1 cellular context compared by ENCODE assay signal in the genomic region with DNA sequence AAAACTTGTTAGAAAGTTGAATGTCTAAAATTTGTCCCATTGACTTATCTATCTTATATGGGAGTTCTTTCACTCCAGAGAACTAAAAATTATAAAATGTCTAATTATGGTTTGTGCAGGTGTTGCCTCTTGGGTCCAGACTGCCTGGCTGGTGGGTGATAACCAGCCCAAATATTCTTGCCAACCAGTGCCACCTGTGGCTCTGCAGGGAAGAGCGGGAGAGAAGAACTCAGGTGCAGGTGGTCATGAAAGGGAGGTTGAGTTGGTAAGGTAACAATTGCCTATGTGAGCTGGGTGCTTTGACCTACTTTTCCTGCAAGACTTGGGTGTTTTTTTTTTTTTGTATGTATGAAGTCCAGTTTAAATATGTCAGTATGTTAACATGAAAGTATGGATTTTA.
TF ChIP-seq lines count a peak whose summit lies in the region.

No MANE protein-coding gene starts in this region.

TF ChIP-seq in K562, 482 proteins besides CTCF, POLR2A, EP300 and RAD21:
- no peak for TF ChIP-seq ZBTB7A (IDR thresholded peaks at IDR 0.05; ENCODE audit: borderline replicate concordance, control insufficient read depth, low read depth, low read length)
- TF ChIP-seq, protein P1, sequence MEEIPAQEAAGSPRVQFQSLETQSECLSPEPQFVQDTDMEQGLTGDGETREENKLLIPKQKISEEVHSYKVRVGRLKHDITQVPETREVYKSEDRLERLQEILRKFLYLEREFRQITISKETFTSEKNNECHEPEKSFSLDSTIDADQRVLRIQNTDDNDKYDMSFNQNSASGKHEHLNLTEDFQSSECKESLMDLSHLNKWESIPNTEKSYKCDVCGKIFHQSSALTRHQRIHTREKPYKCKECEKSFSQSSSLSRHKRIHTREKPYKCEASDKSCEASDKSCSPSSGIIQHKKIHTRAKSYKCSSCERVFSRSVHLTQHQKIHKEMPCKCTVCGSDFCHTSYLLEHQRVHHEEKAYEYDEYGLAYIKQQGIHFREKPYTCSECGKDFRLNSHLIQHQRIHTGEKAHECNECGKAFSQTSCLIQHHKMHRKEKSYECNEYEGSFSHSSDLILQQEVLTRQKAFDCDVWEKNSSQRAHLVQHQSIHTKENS (CRISPR knock-in tag; IDR thresholded peaks at IDR 0.05), result no peak
- TF ChIP-seq CBX3 (IDR thresholded peaks at IDR 0.05; ENCODE audit: borderline replicate concordance in 1 of 2, low read length in 2 of 2), result no peak
- TF ChIP-seq KHSRP (IDR thresholded peaks at IDR 0.05), result no peak
- TF ChIP-seq, protein P2, sequence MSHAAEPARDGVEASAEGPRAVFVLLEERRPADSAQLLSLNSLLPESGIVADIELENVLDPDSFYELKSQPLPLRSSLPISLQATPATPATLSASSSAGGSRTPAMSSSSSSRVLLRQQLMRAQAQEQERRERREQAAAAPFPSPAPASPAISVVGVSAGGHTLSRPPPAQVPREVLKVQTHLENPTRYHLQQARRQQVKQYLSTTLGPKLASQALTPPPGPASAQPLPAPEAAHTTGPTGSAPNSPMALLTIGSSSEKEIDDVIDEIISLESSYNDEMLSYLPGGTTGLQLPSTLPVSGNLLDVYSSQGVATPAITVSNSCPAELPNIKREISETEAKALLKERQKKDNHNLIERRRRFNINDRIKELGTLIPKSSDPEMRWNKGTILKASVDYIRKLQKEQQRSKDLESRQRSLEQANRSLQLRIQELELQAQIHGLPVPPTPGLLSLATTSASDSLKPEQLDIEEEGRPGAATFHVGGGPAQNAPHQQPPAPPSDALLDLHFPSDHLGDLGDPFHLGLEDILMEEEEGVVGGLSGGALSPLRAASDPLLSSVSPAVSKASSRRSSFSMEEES (CRISPR knock-in tag; IDR thresholded peaks at IDR 0.05), result no peak
- no peak for TF ChIP-seq ZNF124 (CRISPR knock-in tag; IDR thresholded peaks at IDR 0.05)
- TF ChIP-seq BCL6 (CRISPR knock-in tag; IDR thresholded peaks at IDR 0.05), result no peak
- TF ChIP-seq LEF1 (IDR thresholded peaks at IDR 0.05), result no peak
- TF ChIP-seq GABPB1 (CRISPR knock-in tag; IDR thresholded peaks at IDR 0.05), result no peak
- no peak for TF ChIP-seq GTF2A2 (tag; IDR thresholded peaks at IDR 0.05)
- no peak for TF ChIP-seq SMAD4 (CRISPR knock-in tag; conservative IDR thresholded peaks at IDR 0.05)
- no peak for TF ChIP-seq ZNF586 (CRISPR knock-in tag; conservative IDR thresholded peaks at IDR 0.05)
- TF ChIP-seq THAP12 (CRISPR knock-in tag; IDR thresholded peaks at IDR 0.05), result no peak
- no peak for TF ChIP-seq CTBP1 (IDR thresholded peaks at IDR 0.05; ENCODE audit: borderline replicate concordance)
- TF ChIP-seq POLR2AphosphoS5 (IDR thresholded peaks at IDR 0.05; ENCODE audit: control insufficient read depth, insufficient read depth, low read depth, low read length), result no peak
- no peak for TF ChIP-seq SRSF3 (IDR thresholded peaks at IDR 0.05; ENCODE audit: insufficient read depth, low read length)
- TF ChIP-seq, protein P3, sequence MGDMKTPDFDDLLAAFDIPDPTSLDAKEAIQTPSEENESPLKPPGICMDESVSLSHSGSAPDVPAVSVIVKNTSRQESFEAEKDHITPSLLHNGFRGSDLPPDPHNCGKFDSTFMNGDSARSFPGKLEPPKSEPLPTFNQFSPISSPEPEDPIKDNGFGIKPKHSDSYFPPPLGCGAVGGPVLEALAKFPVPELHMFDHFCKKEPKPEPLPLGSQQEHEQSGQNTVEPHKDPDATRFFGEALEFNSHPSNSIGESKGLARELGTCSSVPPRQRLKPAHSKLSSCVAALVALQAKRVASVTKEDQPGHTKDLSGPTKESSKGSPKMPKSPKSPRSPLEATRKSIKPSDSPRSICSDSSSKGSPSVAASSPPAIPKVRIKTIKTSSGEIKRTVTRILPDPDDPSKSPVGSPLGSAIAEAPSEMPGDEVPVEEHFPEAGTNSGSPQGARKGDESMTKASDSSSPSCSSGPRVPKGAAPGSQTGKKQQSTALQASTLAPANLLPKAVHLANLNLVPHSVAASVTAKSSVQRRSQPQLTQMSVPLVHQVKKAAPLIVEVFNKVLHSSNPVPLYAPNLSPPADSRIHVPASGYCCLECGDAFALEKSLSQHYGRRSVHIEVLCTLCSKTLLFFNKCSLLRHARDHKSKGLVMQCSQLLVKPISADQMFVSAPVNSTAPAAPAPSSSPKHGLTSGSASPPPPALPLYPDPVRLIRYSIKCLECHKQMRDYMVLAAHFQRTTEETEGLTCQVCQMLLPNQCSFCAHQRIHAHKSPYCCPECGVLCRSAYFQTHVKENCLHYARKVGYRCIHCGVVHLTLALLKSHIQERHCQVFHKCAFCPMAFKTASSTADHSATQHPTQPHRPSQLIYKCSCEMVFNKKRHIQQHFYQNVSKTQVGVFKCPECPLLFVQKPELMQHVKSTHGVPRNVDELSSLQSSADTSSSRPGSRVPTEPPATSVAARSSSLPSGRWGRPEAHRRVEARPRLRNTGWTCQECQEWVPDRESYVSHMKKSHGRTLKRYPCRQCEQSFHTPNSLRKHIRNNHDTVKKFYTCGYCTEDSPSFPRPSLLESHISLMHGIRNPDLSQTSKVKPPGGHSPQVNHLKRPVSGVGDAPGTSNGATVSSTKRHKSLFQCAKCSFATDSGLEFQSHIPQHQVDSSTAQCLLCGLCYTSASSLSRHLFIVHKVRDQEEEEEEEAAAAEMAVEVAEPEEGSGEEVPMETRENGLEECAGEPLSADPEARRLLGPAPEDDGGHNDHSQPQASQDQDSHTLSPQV (IDR thresholded peaks at IDR 0.05), result no peak
